ENCODE assay signal across 10 cellular contexts in genomic region chr1:169667138-169667999, GRCh38. TPM values are rescaled to one million over a fixed set of nuclear protein-coding genes. Genes with fewer than 3 reads are reported as not detected.
DNase-seq lines count a peak whose midpoint lies in the region; ATAC-seq and TF ChIP-seq lines count a peak whose summit lies in the region.
"Not testable (repeated sequence)": the region's sequence is repeated elsewhere in the genome, so short reads cannot be mapped to it uniquely, and the experiment has no call there.
"Had no signal": no experiment of that assay in that cellular context is flagged by ENCODE, and none has a peak within 500 bp of the region (broad histone marks: within the 10 kb centered on the region; RNA-seq: fewer than 3 reads in every experiment).

No MANE protein-coding gene starts in this region.

- not testable (repeated sequence) for H3K27me3 Mint-ChIP-seq in CD14-positive monocyte (ENCODE audit: low read depth in 3 of 3); activated CD4-positive, alpha-beta T cell treated with anti-CD3 and anti-CD28 coated beads, Interleukin-2, amount 10 ng/mL, durations not matched to agents 7 days and 5 days; activated naive CD8-positive, alpha-beta T cell treated with anti-CD3 and anti-CD28 coated beads for 36 hours; progenitor cell of endocrine pancreas

- H3K36me3 Mint-ChIP-seq in CD14-positive monocyte; progenitor cell of endocrine pancreas (ENCODE audit: insufficient read depth): not testable (repeated sequence)
- H3K36me3 Mint-ChIP-seq in activated CD4-positive, alpha-beta T cell treated with anti-CD3 and anti-CD28 coated beads, Interleukin-2, amount 10 ng/mL, durations not matched to agents 7 days and 5 days (ENCODE audit: low read depth), result peaks cover 35% of the 10 kb centered on the region
- H3K36me3 Mint-ChIP-seq in activated naive CD8-positive, alpha-beta T cell treated with anti-CD3 and anti-CD28 coated beads for 36 hours, result peaks cover 37% of the 10 kb centered on the region

- H3K27ac Mint-ChIP-seq in CD14-positive monocyte, result peak overlapping the region; percentile 90 to 99 (median 96)
- H3K27ac Mint-ChIP-seq in activated CD4-positive, alpha-beta T cell treated with anti-CD3 and anti-CD28 coated beads, Interleukin-2, amount 10 ng/mL, durations not matched to agents 7 days and 5 days, result peak overlapping the region; percentile 92
- peak overlapping the region; percentile 93 for H3K27ac Mint-ChIP-seq in activated naive CD8-positive, alpha-beta T cell treated with anti-CD3 and anti-CD28 coated beads for 36 hours
- peak overlapping the region; percentile 1 for H3K27ac Mint-ChIP-seq in progenitor cell of endocrine pancreas

- not testable (repeated sequence) for H3K9me3 Mint-ChIP-seq in CD14-positive monocyte; progenitor cell of endocrine pancreas (ENCODE audit: low read depth)
- H3K9me3 Mint-ChIP-seq in activated CD4-positive, alpha-beta T cell treated with anti-CD3 and anti-CD28 coated beads, Interleukin-2, amount 10 ng/mL, durations not matched to agents 7 days and 5 days, result peaks cover 32% of the 10 kb centered on the region
- peaks cover 17% of the 10 kb centered on the region for H3K9me3 Mint-ChIP-seq in activated naive CD8-positive, alpha-beta T cell treated with anti-CD3 and anti-CD28 coated beads for 36 hours

- intact Hi-C loops in CD14-positive monocyte (cut with micrococcal nuclease), result not testable (repeated sequence)

- CTCF ChIA-PET in activated CD4-positive, alpha-beta T cell treated with anti-CD3 and anti-CD28 coated beads, Interleukin-2, amount 10 ng/mL, durations not matched to agents 7 days and 5 days (lab: Charles Lee), result interaction anchor here (1.0 kb wide), 1 partner anchor 10 kb away, joined by 3 read pairs; no protein-coding TSS in a partner anchor

- peaks cover 45% of the 10 kb centered on the region for H3K4me1 Mint-ChIP-seq in CD14-positive monocyte
- H3K4me1 Mint-ChIP-seq in activated CD4-positive, alpha-beta T cell treated with anti-CD3 and anti-CD28 coated beads, Interleukin-2, amount 10 ng/mL, durations not matched to agents 7 days and 5 days, result peaks cover 56% of the 10 kb centered on the region
- H3K4me1 Mint-ChIP-seq in activated naive CD8-positive, alpha-beta T cell treated with anti-CD3 and anti-CD28 coated beads for 36 hours, result peaks cover 63% of the 10 kb centered on the region
- not testable (repeated sequence) for H3K4me1 Mint-ChIP-seq in progenitor cell of endocrine pancreas (ENCODE audit: low read depth)

- H3K4me3 Mint-ChIP-seq in CD14-positive monocyte, result peak overlapping the region; percentile 73 to 87
- H3K4me3 Mint-ChIP-seq in activated CD4-positive, alpha-beta T cell treated with anti-CD3 and anti-CD28 coated beads, Interleukin-2, amount 10 ng/mL, durations not matched to agents 7 days and 5 days, result peak overlapping the region; percentile 48
- H3K4me3 Mint-ChIP-seq in activated naive CD8-positive, alpha-beta T cell treated with anti-CD3 and anti-CD28 coated beads for 36 hours, result peak overlapping the region; percentile 56
- H3K4me3 Mint-ChIP-seq in progenitor cell of endocrine pancreas (ENCODE audit: low read depth), result not testable (repeated sequence)

- not testable (repeated sequence) for TF ChIP-seq CTCF in CD14-positive monocyte (IDR thresholded peaks at IDR 0.05); progenitor cell of endocrine pancreas (IDR thresholded peaks at IDR 0.05; ENCODE audit: unreplicated experiment)

- POLR2A ChIA-PET in activated CD4-positive, alpha-beta T cell treated with anti-CD3 and anti-CD28 coated beads, Interleukin-2, amount 10 ng/mL, durations not matched to agents 7 days and 5 days (lab: Charles Lee), result not testable (repeated sequence)

- ATAC-seq in GM19035 (IDR thresholded peaks at IDR 0.05; ENCODE audit: unreplicated experiment) (peak; percentile 71), GM21723 (IDR thresholded peaks at IDR 0.05; ENCODE audit: unreplicated experiment) (peak; percentile 93), HG03103 (IDR thresholded peaks at IDR 0.05; ENCODE audit: low read depth, unreplicated experiment) (peak; percentile 56)

- not testable (repeated sequence) for DNase-seq in CD14-positive monocyte (ENCODE audit: low spot score); activated naive CD8-positive, alpha-beta T cell treated with anti-CD3 and anti-CD28 coated beads for 36 hours; progenitor cell of endocrine pancreas (ENCODE audit: low spot score, unreplicated experiment)
- peak; percentile 15 for DNase-seq in RPMI8226
- DNase-seq in activated CD4-positive, alpha-beta T cell treated with anti-CD3 and anti-CD28 coated beads, Interleukin-2, amount 10 ng/mL, durations not matched to agents 7 days and 5 days, result peak; percentile 21

RNA-seq across cellular contexts. Expression of gene SELP, which starts 37.4 kb away (rescaled TPM):
- polyA plus RNA-seq in CD14-positive monocyte, result 1 to 10 TPM in 1 of 2 donors, under 1 TPM in 1; 0.84 to 1.4 TPM
- under 1 TPM; 0.45 to 0.48 TPM for total RNA-seq in activated CD4-positive, alpha-beta T cell treated with anti-CD3 and anti-CD28 coated beads, Interleukin-2, amount 10 ng/mL, durations not matched to agents 7 days and 5 days
- 1 to 10 TPM in 1 of 2 experiments, under 1 TPM in 1; 0.42 to 1.1 TPM for total RNA-seq in activated naive CD8-positive, alpha-beta T cell treated with anti-CD3 and anti-CD28 coated beads for 36 hours
- not detected in 2 replicates for total RNA-seq in progenitor cell of endocrine pancreas
- total RNA-seq: GM23248, HT-29 had no signal
- polyA plus RNA-seq: GM23248 had no signal

RNA-seq across cellular contexts. Expression of gene SELL, which starts 44.1 kb away (rescaled TPM):
- 1,000 to 10,000 TPM; 1,118 to 1,885 TPM for polyA plus RNA-seq in CD14-positive monocyte
- 100 to 1,000 TPM; 568 to 595 TPM for total RNA-seq in activated CD4-positive, alpha-beta T cell treated with anti-CD3 and anti-CD28 coated beads, Interleukin-2, amount 10 ng/mL, durations not matched to agents 7 days and 5 days
- 100 to 1,000 TPM; 110 to 111 TPM for total RNA-seq in activated naive CD8-positive, alpha-beta T cell treated with anti-CD3 and anti-CD28 coated beads for 36 hours
- 0.16 and 0.69 TPM in 2 replicates for total RNA-seq in progenitor cell of endocrine pancreas
- total RNA-seq: GM23248, HT-29 had no signal
- polyA plus RNA-seq: GM23248 had no signal

Comparison
In these comparisons a context has a peak if more than half of its experiments do, and no peak if none do; other contexts are left out.
1. H3K27ac Mint-ChIP-seq: peak in every context shown above with its lines; median percentile 96 in CD14-positive monocyte; 93 in activated naive CD8-positive, alpha-beta T cell treated with anti-CD3 and anti-CD28 coated beads for 36 hours; 92 in activated CD4-positive, alpha-beta T cell treated with anti-CD3 and anti-CD28 coated beads, Interleukin-2, amount 10 ng/mL, durations not matched to agents 7 days and 5 days; 1 in progenitor cell of endocrine pancreas.
2. RNA of gene SELL, which starts 44.1 kb away (total RNA-seq): 568 to 595 TPM in activated CD4-positive, alpha-beta T cell treated with anti-CD3 and anti-CD28 coated beads, Interleukin-2, amount 10 ng/mL, durations not matched to agents 7 days and 5 days and 110 to 111 TPM in activated naive CD8-positive, alpha-beta T cell treated with anti-CD3 and anti-CD28 coated beads for 36 hours; 0.16 to 0.69 TPM in progenitor cell of endocrine pancreas; every median in the first group is over 10 times any median in the second.
3. Peak in every context shown above with its lines, with median percentiles within 50 percentile points of each other: ATAC-seq.